Comparison of ENCODE assay signal across 15 cellular contexts in the genomic region with DNA sequence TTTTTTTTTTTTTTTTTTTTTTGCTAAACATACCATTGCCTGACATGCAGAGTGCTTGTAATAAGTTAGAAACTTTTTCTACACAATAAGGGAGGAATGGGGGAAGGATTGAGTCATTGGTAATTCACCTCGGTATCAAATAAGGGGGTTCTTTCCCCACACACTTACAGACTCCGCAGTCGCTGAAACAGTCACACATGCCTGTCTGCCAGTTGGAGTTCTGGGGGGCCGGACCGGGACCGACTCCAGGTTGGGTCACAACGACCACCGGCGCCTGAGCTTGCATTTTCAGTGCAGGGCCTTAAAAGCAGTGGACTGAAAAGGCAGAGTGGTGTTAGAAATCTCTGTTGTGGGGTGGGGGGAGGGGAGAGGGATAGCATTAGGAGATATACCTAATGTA. TPM values are rescaled to one million over a fixed set of nuclear protein-coding genes. Genes with fewer than 3 reads are reported as not detected.
A peak's percentile ranks its signal among the peaks of the same experiment; 100 is the strongest.
DNase-seq lines count a peak whose midpoint lies in the region; ATAC-seq and TF ChIP-seq lines count a peak whose summit lies in the region.
"Had no signal": no experiment of that assay in that cellular context is flagged by ENCODE, and none has a peak within 500 bp of the region (broad histone marks: within the 10 kb centered on the region; RNA-seq: fewer than 3 reads in every experiment).

No MANE protein-coding gene starts in this region.

- H3K4me1 Mint-ChIP-seq in CD4-positive, alpha-beta T cell (ENCODE audit: low read depth), result peaks cover 67% of the 10 kb centered on the region
- H3K4me1 Mint-ChIP-seq in T-helper 17 cell, result peaks cover 34% of the 10 kb centered on the region

- H3K4me3 ChIP-seq in spleen (peak overlapping the region in 3 of 8 donors; percentile 62 to 84 (median 64)), adrenal gland (no peak overlapping the region)

- peak overlapping the region; percentile 89 for H3K27ac Mint-ChIP-seq in CD4-positive, alpha-beta T cell
- peak overlapping the region; percentile 98 for H3K27ac Mint-ChIP-seq in T-helper 17 cell

- no peaks in the 10 kb centered on the region for H3K27me3 Mint-ChIP-seq in CD4-positive, alpha-beta T cell
- no peaks in the 10 kb centered on the region for H3K27me3 Mint-ChIP-seq in T-helper 17 cell

- DNase-seq in CD4-positive, alpha-beta T cell, result no peak
- DNase-seq in T-helper 17 cell (no peak), spleen (no peak), adrenal gland (no peak), SW 1271 (lab: John Stamatoyannopoulos, UW) (no peak), NCI-H1417 treated with DMSO at 0.1 percent for 48 hours (lab: John Stamatoyannopoulos, UW) (no peak)
- peak; percentile 59 for DNase-seq in activated naive CD4-positive, alpha-beta T cell treated with anti-CD3 and anti-CD28 coated beads, Interleukin-2, amount 50 U/mL, for 16 hours
- DNase-seq: esophagus squamous epithelium, heart left ventricle, MM.1S, NCI-H2107, NCI-H69, right cardiac atrium had no signal

- peaks cover 0 to 57% (median 37%) of the 10 kb centered on the region in 6 donors for H3K36me3 ChIP-seq in spleen
- no peaks in the 10 kb centered on the region for H3K36me3 ChIP-seq in adrenal gland (replicated peaks in 1 of 2)
- H3K36me3 ChIP-seq: esophagus squamous epithelium had no signal

- CTCF ChIA-PET in CD4-positive, alpha-beta T cell (lab: Charles Lee), result no interaction called here

- ATAC-seq in CD4-positive, alpha-beta T cell (ENCODE audit: poor library complexity), result no peak
- ATAC-seq in T-helper 17 cell, result no peak
- ATAC-seq in HG03571 (IDR thresholded peaks at IDR 0.05; ENCODE audit: unreplicated experiment), result no peak
- ATAC-seq: HCT116, heart left ventricle, right cardiac atrium had no signal

- intact Hi-C loops in CD4-positive, alpha-beta T cell (cut with DNase I, micrococcal nuclease), result loop anchor here in 1 of 2 experiments (2.0 kb wide), 1 partner anchor 19 kb away; no protein-coding TSS in a partner anchor
- intact Hi-C loops in spleen (cut with DNase I; ENCODE audit: low total_unique reads) (no loop called here), adrenal gland (cut with DNase I) (no loop called here)

- no peaks in the 10 kb centered on the region for H3K27me3 ChIP-seq in CD4-positive, alpha-beta T cell (ENCODE audit: control insufficient read depth, insufficient read depth, low read length)
- H3K27me3 ChIP-seq in spleen (replicated peaks in 1 of 7) (no peaks in the 10 kb centered on the region), adrenal gland (no peaks in the 10 kb centered on the region)
- H3K27me3 ChIP-seq: esophagus squamous epithelium had no signal

- peaks cover 88% of the 10 kb centered on the region for H3K36me3 Mint-ChIP-seq in CD4-positive, alpha-beta T cell (ENCODE audit: low read depth)
- peaks cover 6% of the 10 kb centered on the region for H3K36me3 Mint-ChIP-seq in T-helper 17 cell (ENCODE audit: low read depth)

- TF ChIP-seq CTCF in CD4-positive, alpha-beta T cell (IDR thresholded peaks at IDR 0.05), result no peak
- TF ChIP-seq CTCF in spleen (IDR thresholded peaks at IDR 0.05 in 8 of 11, conservative IDR thresholded peaks at IDR 0.05 in 3 of 11), result no peak
- no peak for TF ChIP-seq CTCF in adrenal gland (IDR thresholded peaks at IDR 0.05)

- H3K4me1 ChIP-seq in spleen, result peaks cover 2 to 92% (median 42%) of the 10 kb centered on the region in 6 donors
- peaks cover 0 to 7% of the 10 kb centered on the region in 2 donors for H3K4me1 ChIP-seq in adrenal gland (replicated peaks in 1 of 2)

- WGBS in spleen, 5 donors, result 61 to 77% (median 75%) methylated on average over 9 of the region's 9 CpGs
- 80 to 92% (median 86%) methylated on average over 5 to 9 of the region's 9 CpGs for WGBS in adrenal gland, 4 donors

- H3K9me3 Mint-ChIP-seq in CD4-positive, alpha-beta T cell, result no peaks in the 10 kb centered on the region

- no peaks in the 10 kb centered on the region for H3K9me3 ChIP-seq in CD4-positive, alpha-beta T cell (ENCODE audit: control insufficient read depth, low read length)
- H3K9me3 ChIP-seq in T-helper 17 cell (ENCODE audit: control insufficient read depth, low read length, poor library complexity, severe bottlenecking) (no peaks in the 10 kb centered on the region), spleen (no peaks in the 10 kb centered on the region), adrenal gland (replicated peaks in 1 of 3) (no peaks in the 10 kb centered on the region)
- H3K9me3 ChIP-seq: esophagus squamous epithelium, heart left ventricle had no signal

- peak overlapping the region; percentile 76 for H3K4me3 Mint-ChIP-seq in CD4-positive, alpha-beta T cell
- no peak overlapping the region for H3K4me3 Mint-ChIP-seq in T-helper 17 cell

- POLR2A ChIA-PET in CD4-positive, alpha-beta T cell (lab: Charles Lee), result interaction anchor here (1.2 to 8.9 kb wide), 3 partner anchors 9 to 110 kb away, joined by 4 to 167 read pairs (median 4); no protein-coding TSS in a partner anchor

- TF ChIP-seq POLR2A in spleen (IDR thresholded peaks at IDR 0.05) (no peak), adrenal gland (IDR thresholded peaks at IDR 0.05) (no peak)

- peak overlapping the region; percentile 35 for H3K27ac ChIP-seq in CD4-positive, alpha-beta T cell (ENCODE audit: low read depth, low read length)
- H3K27ac ChIP-seq in spleen, result peak overlapping the region in 5 of 8 donors; percentile 94 to 97 (median 94)
- H3K27ac ChIP-seq in adrenal gland, result no peak overlapping the region
- H3K27ac ChIP-seq: esophagus squamous epithelium, heart left ventricle had no signal

RNA-seq across cellular contexts. Expression of a gene that starts 6.9 kb away (rescaled TPM):
- 100 to 1,000 TPM; 249 to 259 TPM for total RNA-seq in CD4-positive, alpha-beta T cell
- total RNA-seq in T-helper 17 cell (100 to 1,000 TPM; 146 to 182 TPM), spleen (100 to 1,000 TPM; 156 to 341 (median 215) TPM), adrenal gland (1 to 10 TPM in 7 of 8 donors, not detected in 1; 1.8 to 5.9 (median 2.9) TPM)
- polyA plus RNA-seq in spleen (100 to 1,000 TPM; 193 to 321 (median 256) TPM), adrenal gland (10 to 100 TPM in 1 of 3 donors, 1 to 10 TPM in 2; 1.4 to 14.4 (median 4.1) TPM)

Comparison
In these comparisons a context has a peak if more than half of its experiments do, and no peak if none do; other contexts are left out.
1. H3K27ac ChIP-seq: peak in CD4-positive, alpha-beta T cell (single experiment) and spleen (5 of 8); none in adrenal gland (0 of 5).
2. RNA of a gene that starts 6.9 kb away (total RNA-seq): 249 to 259 TPM in CD4-positive, alpha-beta T cell, 156 to 341 TPM in spleen and 146 to 182 TPM in T-helper 17 cell; 1.8 to 5.9 TPM in adrenal gland; every median in the first group is over 10 times any median in the second.